33 cellular contexts compared by ENCODE assay signal in genomic region chr2:127137225-127137624, GRCh38.
"Had no signal": no experiment of that assay in that cellular context is flagged by ENCODE, and none has a peak within 500 bp of the region (broad histone marks: within the 10 kb centered on the region; RNA-seq: fewer than 3 reads in every experiment).

No MANE protein-coding gene starts in this region.

- H3K9me3 ChIP-seq: Peyer's patch had no signal

- H3K27ac ChIP-seq: ascending aorta, cardiac muscle cell, Peyer's patch, VCaP had no signal

- H3K27me3 ChIP-seq: ascending aorta, cardiac muscle cell, Peyer's patch had no signal

- ATAC-seq: activated T-cell treated with anti-CD3 and anti-CD28 coated beads, Interleukin-2, amount 50 U/mL, for 72 hours; activated T-helper 17 cell treated with anti-CD3 and anti-CD28 coated beads, Interleukin-2, amount 50 U/mL, for 72 hours; PC-3; SK-N-SH treated with all-trans-retinoic acid at 6 μM for 48 hours; T-cell; T-helper 17 cell had no signal

- DNase-seq: activated B cell treated with CpG ODN at 0.5 μM for 24 hours; activated CD4-positive, alpha-beta memory T cell treated with anti-CD3 and anti-CD28 coated beads for 36 hours; activated CD4-positive, alpha-beta T cell treated with anti-CD3 and anti-CD28 coated beads for 4 hours; activated CD4-positive, alpha-beta T cell treated with anti-CD3 and anti-CD28 coated beads, Interleukin-2, amount 50 U/mL, for 1 hour; activated CD4-positive, CD25-positive, alpha-beta regulatory T cell treated with anti-CD3 and anti-CD28 coated beads, Interleukin-2, amount 50 U/mL, for 72 hours; activated effector memory CD4-positive, alpha-beta T cell treated with anti-CD3 and anti-CD28 coated beads, Interleukin-2, amount 50 U/mL, for 16 hours; activated naive CD4-positive, alpha-beta T cell; activated naive CD4-positive, alpha-beta T cell treated with anti-CD3 and anti-CD28 coated beads, Interleukin-2, amount 50 U/mL, for 16 hours; activated naive CD8-positive, alpha-beta T cell treated with anti-CD3 and anti-CD28 coated beads for 36 hours; activated T-cell treated with anti-CD3 and anti-CD28 coated beads, Interleukin-2, amount 50 U/mL, for 1 hour; activated T-cell treated with anti-CD3 and anti-CD28 coated beads, Interleukin-2, amount 50 U/mL, for 72 hours; amniotic stem cell; Karpas-422; NCI-H1048; NCI-H1105 treated with DMSO at 0.1 percent for 48 hours; NCI-H1436; NCI-H1694; NCI-H1930; NCI-H345; NCI-H526; NCI-H748 treated with DMSO at 0.1 percent for 48 hours; NK-92 treated with Interleukin-12 subunit alpha and Interleukin-12 subunit beta, amount 100 ng/mL, for 24 hours; PC-3; Peyer's patch; RPMI8226; SHP77 treated with DMSO at 0.1 percent for 48 hours; T-cell; T-helper 17 cell had no signal

- H3K4me3 ChIP-seq: ascending aorta, cardiac muscle cell, Peyer's patch had no signal

- H3K36me3 ChIP-seq: ascending aorta, cardiac muscle cell, Peyer's patch had no signal

- H3K4me1 ChIP-seq: ascending aorta, Peyer's patch had no signal
